In genomic region chr12:93072340-93072739, GRCh38 we compare ENCODE assay signal across 23 cellular contexts.
"Had no signal": no experiment of that assay in that cellular context is flagged by ENCODE, and none has a peak within 500 bp of the region (broad histone marks: within the 10 kb centered on the region; RNA-seq: fewer than 3 reads in every experiment).

No MANE protein-coding gene starts in this region.

- H3K9me3 ChIP-seq: left ventricle myocardium inferior, mucosa of descending colon, ovary, right atrium auricular region, suprapubic skin, thoracic aorta, tibial artery, upper lobe of right lung had no signal

- H3K27me3 ChIP-seq: ovary, right atrium auricular region, suprapubic skin, tibial artery, upper lobe of right lung had no signal

- ATAC-seq: mucosa of descending colon; naive thymus-derived CD4-positive, alpha-beta T cell; natural killer cell treated with Interleukin-12 subunit alpha and Interleukin-12 subunit beta and Interleukin-15 and Interleukin-18, amount 100 ng/mL, for 72 hours; sciatic nerve; upper lobe of right lung had no signal

- H3K36me3 ChIP-seq: left ventricle myocardium inferior, ovary, right atrium auricular region, suprapubic skin, thoracic aorta, tibial artery, upper lobe of right lung had no signal

- H3K36me3 Mint-ChIP-seq: naive thymus-derived CD4-positive, alpha-beta T cell; natural killer cell treated with Interleukin-12 subunit alpha and Interleukin-12 subunit beta and Interleukin-15 and Interleukin-18, amount 100 ng/mL, for 72 hours had no signal

- H3K27ac ChIP-seq: left ventricle myocardium inferior, ovary, right atrium auricular region, skin epidermis, suprapubic skin, thoracic aorta, tibial artery, upper lobe of right lung had no signal

- H3K4me1 ChIP-seq: left ventricle myocardium inferior, right atrium auricular region, suprapubic skin, tibial artery, upper lobe of right lung had no signal

- H3K9me3 Mint-ChIP-seq: natural killer cell treated with Interleukin-12 subunit alpha and Interleukin-12 subunit beta and Interleukin-15 and Interleukin-18, amount 100 ng/mL, for 72 hours; stimulated activated naive CD8-positive, alpha-beta T cell treated with anti-CD3 and anti-CD28 coated beads, Interleukin-15, Interleukin-2, amounts not matched to agents 100 ng/mL and 50 ng/mL, for 24 hours had no signal

- DNase-seq: islet precursor cell; left ventricle myocardium inferior; midbrain; mucosa of descending colon; naive thymus-derived CD4-positive, alpha-beta T cell; ovary; stimulated activated CD4-positive, alpha-beta T cell treated with anti-CD3 and anti-CD28 coated beads, Interleukin-12 subunit alpha, Interleukin-12 subunit beta, amount 100 ng/mL, for 4 hours; stimulated activated CD4-positive, alpha-beta T cell treated with anti-CD3 and anti-CD28 coated beads, Interleukin-15, amount 100 ng/mL, for 24 hours; stimulated activated CD4-positive, alpha-beta T cell treated with anti-CD3 and anti-CD28 coated beads, Interleukin-2, amount 100 ng/mL, for 24 hours; stimulated activated CD4-positive, alpha-beta T cell treated with anti-CD3 and anti-CD28 coated beads, Interleukin-4, amount 100 ng/mL, for 1 hour; stimulated activated naive CD4-positive, alpha-beta T cell; tibial artery; trophoblast cell; upper lobe of right lung had no signal

- H3K27ac Mint-ChIP-seq: naive thymus-derived CD4-positive, alpha-beta T cell; natural killer cell treated with Interleukin-12 subunit alpha and Interleukin-12 subunit beta and Interleukin-15 and Interleukin-18, amount 100 ng/mL, for 72 hours; progenitor cell of endocrine pancreas; stimulated activated naive CD8-positive, alpha-beta T cell treated with anti-CD3 and anti-CD28 coated beads, Interleukin-15, Interleukin-2, amounts not matched to agents 100 ng/mL and 50 ng/mL, for 24 hours had no signal

- H3K4me3 Mint-ChIP-seq: naive thymus-derived CD4-positive, alpha-beta T cell; natural killer cell treated with Interleukin-12 subunit alpha and Interleukin-12 subunit beta and Interleukin-15 and Interleukin-18, amount 100 ng/mL, for 72 hours; stimulated activated naive CD8-positive, alpha-beta T cell treated with anti-CD3 and anti-CD28 coated beads, Interleukin-15, Interleukin-2, amounts not matched to agents 100 ng/mL and 50 ng/mL, for 24 hours had no signal

- H3K4me1 Mint-ChIP-seq: naive thymus-derived CD4-positive, alpha-beta T cell had no signal

- H3K4me3 ChIP-seq: left ventricle myocardium inferior, lung, mucosa of descending colon, ovary, right atrium auricular region, skin epidermis, suprapubic skin, thoracic aorta, tibial artery, upper lobe of right lung had no signal
